ENCODE assay signal across 15 cellular contexts in genomic region chr1:25356848-25357247, GRCh38. TPM values are rescaled to one million over a fixed set of nuclear protein-coding genes. Genes with fewer than 3 reads are reported as not detected.
DNase-seq lines count a peak whose midpoint lies in the region; ATAC-seq, FAIRE-seq and TF ChIP-seq lines count a peak whose summit lies in the region.
"Had no signal": no experiment of that assay in that cellular context is flagged by ENCODE, and none has a peak within 500 bp of the region (broad histone marks: within the 10 kb centered on the region; RNA-seq: fewer than 3 reads in every experiment).

No MANE protein-coding gene starts in this region.

- FAIRE-seq in endometrium (lab: Jason Lieb, UNC): peak; percentile 12

- peak overlapping the region; percentile 34 for H3K4me3 Mint-ChIP-seq in natural killer cell treated with Interleukin-12 subunit alpha and Interleukin-12 subunit beta and Interleukin-15 and Interleukin-18, amount 100 ng/mL, for 72 hours
- no peak overlapping the region for H3K4me3 Mint-ChIP-seq in natural killer cell
- peak overlapping the region; percentile 72 for H3K4me3 Mint-ChIP-seq in T-helper 17 cell
- H3K4me3 Mint-ChIP-seq in immature natural killer cell: no peak overlapping the region
- H3K4me3 Mint-ChIP-seq: stimulated activated naive B cell treated with anti-CD40 and anti-IgM and Interleukin-4, amounts not matched to agents 10 μg/mL and 1 μg/mL and 100 μg/mL, for 72 hours had no signal

- H3K27me3 Mint-ChIP-seq in natural killer cell treated with Interleukin-12 subunit alpha and Interleukin-12 subunit beta and Interleukin-15 and Interleukin-18, amount 100 ng/mL, for 72 hours: no peaks in the 10 kb centered on the region
- H3K27me3 Mint-ChIP-seq in natural killer cell (ENCODE audit: low read depth in 2 of 2): no peaks in the 10 kb centered on the region
- no peaks in the 10 kb centered on the region for H3K27me3 Mint-ChIP-seq in T-helper 17 cell
- H3K27me3 Mint-ChIP-seq in immature natural killer cell (ENCODE audit: low read depth in 3 of 3): peaks cover 0 to 2% (median 0%) of the 10 kb centered on the region in 3 donors
- H3K27me3 Mint-ChIP-seq: stimulated activated naive B cell treated with anti-CD40 and anti-IgM and Interleukin-4, amounts not matched to agents 10 μg/mL and 1 μg/mL and 100 μg/mL, for 72 hours had no signal

- no peak for DNase-seq in natural killer cell treated with Interleukin-12 subunit alpha and Interleukin-12 subunit beta and Interleukin-15 and Interleukin-18, amount 100 ng/mL, for 72 hours (ENCODE audit: low spot score)
- DNase-seq in natural killer cell (no peak), T-helper 17 cell (no peak), superior temporal gyrus (ENCODE audit: extremely low spot score) (peak; percentile 12), immature natural killer cell (no peak)
- DNase-seq in effector CD4-positive, alpha-beta T cell: no peak
- DNase-seq: DMS79 treated with DMSO at 0.1 percent for 48 hours; heart left ventricle; left cardiac atrium; NCI-H1436 treated with DMSO at 0.1 percent for 48 hours; NCI-H524 treated with DMSO at 0.1 percent for 48 hours; retina; stimulated activated naive B cell treated with anti-CD40 and anti-IgM and Interleukin-4, amounts not matched to agents 10 μg/mL and 1 μg/mL and 100 μg/mL, for 72 hours had no signal

- H3K27ac Mint-ChIP-seq in natural killer cell treated with Interleukin-12 subunit alpha and Interleukin-12 subunit beta and Interleukin-15 and Interleukin-18, amount 100 ng/mL, for 72 hours: peak overlapping the region; percentile 52 to 55
- H3K27ac Mint-ChIP-seq in natural killer cell (no peak overlapping the region), T-helper 17 cell (peak overlapping the region; percentile 92), immature natural killer cell (peak overlapping the region in 3 of 6 donors; percentile 18 to 75 (median 73))
- H3K27ac Mint-ChIP-seq: stimulated activated naive B cell treated with anti-CD40 and anti-IgM and Interleukin-4, amounts not matched to agents 10 μg/mL and 1 μg/mL and 100 μg/mL, for 72 hours had no signal

- H3K4me1 Mint-ChIP-seq in natural killer cell treated with Interleukin-12 subunit alpha and Interleukin-12 subunit beta and Interleukin-15 and Interleukin-18, amount 100 ng/mL, for 72 hours (ENCODE audit: low read depth in 2 of 2): peaks cover 14 to 17% of the 10 kb centered on the region in 2 donors
- H3K4me1 Mint-ChIP-seq in natural killer cell (peaks cover 8 to 19% of the 10 kb centered on the region in 2 donors), T-helper 17 cell (peaks cover 24% of the 10 kb centered on the region), immature natural killer cell (peaks cover 8 to 21% of the 10 kb centered on the region in 2 donors)

- no peaks in the 10 kb centered on the region for H3K9me3 Mint-ChIP-seq in natural killer cell treated with Interleukin-12 subunit alpha and Interleukin-12 subunit beta and Interleukin-15 and Interleukin-18, amount 100 ng/mL, for 72 hours
- H3K9me3 Mint-ChIP-seq in natural killer cell: no peaks in the 10 kb centered on the region
- H3K9me3 Mint-ChIP-seq in immature natural killer cell: no peaks in the 10 kb centered on the region
- H3K9me3 Mint-ChIP-seq: stimulated activated naive B cell treated with anti-CD40 and anti-IgM and Interleukin-4, amounts not matched to agents 10 μg/mL and 1 μg/mL and 100 μg/mL, for 72 hours had no signal

- H3K36me3 Mint-ChIP-seq in natural killer cell treated with Interleukin-12 subunit alpha and Interleukin-12 subunit beta and Interleukin-15 and Interleukin-18, amount 100 ng/mL, for 72 hours: peaks cover 18% of the 10 kb centered on the region
- H3K36me3 Mint-ChIP-seq in natural killer cell (no peaks in the 10 kb centered on the region), T-helper 17 cell (ENCODE audit: low read depth) (peaks cover 13% of the 10 kb centered on the region), immature natural killer cell (peaks cover 18 to 42% (median 32%) of the 10 kb centered on the region in 3 donors)

- TF ChIP-seq CTCF in natural killer cell (IDR thresholded peaks at IDR 0.05): no peak

- no peak for ATAC-seq in natural killer cell treated with Interleukin-12 subunit alpha and Interleukin-12 subunit beta and Interleukin-15 and Interleukin-18, amount 100 ng/mL, for 72 hours
- ATAC-seq in natural killer cell: no peak
- ATAC-seq in T-helper 17 cell: peak; percentile 27
- no peak for ATAC-seq in HG02852 (IDR thresholded peaks at IDR 0.05; ENCODE audit: unreplicated experiment)
- ATAC-seq: heart left ventricle; stimulated activated naive B cell treated with anti-CD40 and anti-IgM and Interleukin-4, amounts not matched to agents 10 μg/mL and 1 μg/mL and 100 μg/mL, for 72 hours had no signal

- H3K9me3 ChIP-seq in T-helper 17 cell (ENCODE audit: control insufficient read depth, low read length, poor library complexity, severe bottlenecking): no peaks in the 10 kb centered on the region
- H3K9me3 ChIP-seq: heart left ventricle had no signal

- intact Hi-C loops in natural killer cell (cut with micrococcal nuclease): no loop called here

RNA-seq across cellular contexts. Expression of gene TMEM50A, which starts 18.7 kb away (rescaled TPM):
- total RNA-seq in natural killer cell treated with Interleukin-12 subunit alpha and Interleukin-12 subunit beta and Interleukin-15 and Interleukin-18, amount 100 ng/mL, for 72 hours: 100 to 1,000 TPM in 1 of 2 donors, 10 to 100 TPM in 1; 73.1 to 125 TPM
- 100 to 1,000 TPM in 2 of 3 donors, 10 to 100 TPM in 1; 99.9 to 117 (median 107) TPM for total RNA-seq in natural killer cell
- 100 to 1,000 TPM in 1 of 2 donors, 10 to 100 TPM in 1; 99.8 to 144 TPM for total RNA-seq in T-helper 17 cell
- 100 to 1,000 TPM; 238 to 291 (median 240) TPM for polyA plus RNA-seq in immature natural killer cell

Comparison
In these comparisons a context has a peak if more than half of its experiments do, and no peak if none do; other contexts are left out.
1. H3K27ac Mint-ChIP-seq: peak in natural killer cell treated with Interleukin-12 subunit alpha and Interleukin-12 subunit beta and Interleukin-15 and Interleukin-18, amount 100 ng/mL, for 72 hours (2 of 2) and T-helper 17 cell (single experiment); none in natural killer cell (0 of 2).
2. H3K4me3 Mint-ChIP-seq: peak in natural killer cell treated with Interleukin-12 subunit alpha and Interleukin-12 subunit beta and Interleukin-15 and Interleukin-18, amount 100 ng/mL, for 72 hours (single experiment) and T-helper 17 cell (single experiment); none in natural killer cell (single experiment) and immature natural killer cell (0 of 5).